9 cellular contexts compared by ENCODE assay signal in genomic region chr12:62834971-62835547, GRCh38.
DNase-seq lines count a peak whose midpoint lies in the region; ATAC-seq and TF ChIP-seq lines count a peak whose summit lies in the region.
"Had no signal": no experiment of that assay in that cellular context is flagged by ENCODE, and none has a peak within 500 bp of the region (broad histone marks: within the 10 kb centered on the region; RNA-seq: fewer than 3 reads in every experiment).

No MANE protein-coding gene starts in this region.

- no peaks in the 10 kb centered on the region for H3K4me1 ChIP-seq in Peyer's patch
- no peaks in the 10 kb centered on the region for H3K4me1 ChIP-seq in suprapubic skin

- no peaks in the 10 kb centered on the region for H3K4me1 Mint-ChIP-seq in activated CD8-positive, alpha-beta memory T cell treated with anti-CD3 and anti-CD28 coated beads, Interleukin-2, amount 10 ng/mL, durations not matched to agents 7 days and 5 days
- H3K4me1 Mint-ChIP-seq in WTC11, result peaks cover 28% of the 10 kb centered on the region

- H3K27me3 ChIP-seq in Peyer's patch (no peaks in the 10 kb centered on the region), suprapubic skin (no peaks in the 10 kb centered on the region)
- H3K27me3 ChIP-seq: ovary had no signal

- no peaks in the 10 kb centered on the region for H3K9me3 Mint-ChIP-seq in activated CD8-positive, alpha-beta memory T cell treated with anti-CD3 and anti-CD28 coated beads, Interleukin-2, amount 10 ng/mL, durations not matched to agents 7 days and 5 days (ENCODE audit: low read depth)
- peaks cover 6% of the 10 kb centered on the region; the same call in 1 of the 2 replicates for H3K9me3 Mint-ChIP-seq in WTC11

- no peak for TF ChIP-seq POLR2A in Peyer's patch (IDR thresholded peaks at IDR 0.05)
- no peak for TF ChIP-seq POLR2A in suprapubic skin (IDR thresholded peaks at IDR 0.05)

- H3K27ac ChIP-seq in Peyer's patch (no peak overlapping the region), suprapubic skin (no peak overlapping the region)
- H3K27ac ChIP-seq: ovary had no signal

- WGBS in suprapubic skin, result 45% methylated on average over 10 of the region's 10 CpGs

- CTCF ChIA-PET in activated CD8-positive, alpha-beta memory T cell treated with anti-CD3 and anti-CD28 coated beads, Interleukin-2, amount 10 ng/mL, durations not matched to agents 7 days and 5 days (lab: Charles Lee), result no interaction called here
- CTCF ChIA-PET in WTC11 (lab: Charles Lee), result interaction anchor here (1.0 to 1.2 kb wide), 4 partner anchors 9 to 149 kb away, joined by 3 to 4 read pairs (median 3); no protein-coding TSS in a partner anchor

- DNase-seq in cerebellar cortex (ENCODE audit: low spot score) (peak; percentile 86), retinal pigment epithelial cell (ENCODE audit: low read depth) (peak; percentile 56), Peyer's patch (no peak), suprapubic skin (ENCODE audit: low spot score in 2 of 2) (no peak), WTC11 (ENCODE audit: low spot score) (no peak)
- no peak for DNase-seq in activated CD8-positive, alpha-beta memory T cell treated with anti-CD3 and anti-CD28 coated beads, Interleukin-2, amount 10 ng/mL, durations not matched to agents 7 days and 5 days

- peaks cover 13% of the 10 kb centered on the region for H3K27me3 Mint-ChIP-seq in activated CD8-positive, alpha-beta memory T cell treated with anti-CD3 and anti-CD28 coated beads, Interleukin-2, amount 10 ng/mL, durations not matched to agents 7 days and 5 days
- no peaks in the 10 kb centered on the region for H3K27me3 Mint-ChIP-seq in WTC11 (ENCODE audit: low read depth)

- H3K36me3 ChIP-seq in Peyer's patch, result no peaks in the 10 kb centered on the region
- H3K36me3 ChIP-seq in suprapubic skin, result no peaks in the 10 kb centered on the region
- H3K36me3 ChIP-seq: ovary had no signal

- no peak for TF ChIP-seq CTCF in retinal pigment epithelial cell (conservative IDR thresholded peaks at IDR 0.05; ENCODE audit: low read depth, low read length)
- no peak for TF ChIP-seq CTCF in Peyer's patch (IDR thresholded peaks at IDR 0.05)
- TF ChIP-seq CTCF in suprapubic skin (IDR thresholded peaks at IDR 0.05), result no peak
- no peak for TF ChIP-seq CTCF in WTC11 (IDR thresholded peaks at IDR 0.05)

- H3K9me3 ChIP-seq in Peyer's patch (no peaks in the 10 kb centered on the region), suprapubic skin (no peaks in the 10 kb centered on the region)
- H3K9me3 ChIP-seq: ovary had no signal

- no peak overlapping the region for H3K4me3 Mint-ChIP-seq in activated CD8-positive, alpha-beta memory T cell treated with anti-CD3 and anti-CD28 coated beads, Interleukin-2, amount 10 ng/mL, durations not matched to agents 7 days and 5 days
- H3K4me3 Mint-ChIP-seq in WTC11, result no peak overlapping the region

- POLR2A ChIA-PET in WTC11 (lab: Charles Lee), result no interaction called here

- H3K4me3 ChIP-seq in retinal pigment epithelial cell (ENCODE audit: low read length), result peak overlapping the region; percentile 6
- no peak overlapping the region for H3K4me3 ChIP-seq in Peyer's patch
- no peak overlapping the region for H3K4me3 ChIP-seq in suprapubic skin
- H3K4me3 ChIP-seq: ovary had no signal

- no peaks in the 10 kb centered on the region for H3K36me3 Mint-ChIP-seq in activated CD8-positive, alpha-beta memory T cell treated with anti-CD3 and anti-CD28 coated beads, Interleukin-2, amount 10 ng/mL, durations not matched to agents 7 days and 5 days
- peaks cover 10% of the 10 kb centered on the region for H3K36me3 Mint-ChIP-seq in WTC11

- no peak overlapping the region for H3K27ac Mint-ChIP-seq in activated CD8-positive, alpha-beta memory T cell treated with anti-CD3 and anti-CD28 coated beads, Interleukin-2, amount 10 ng/mL, durations not matched to agents 7 days and 5 days
- H3K27ac Mint-ChIP-seq in WTC11, result no peak overlapping the region

- no peak for TF ChIP-seq EP300 in suprapubic skin (IDR thresholded peaks at IDR 0.05)

- peak; percentile 86 for ATAC-seq in GM18868 (IDR thresholded peaks at IDR 0.05; ENCODE audit: unreplicated experiment)
- peak; percentile 66 for ATAC-seq in HG03575 (IDR thresholded peaks at IDR 0.05; ENCODE audit: extremely low read depth, insufficient number of reproducible peaks, low FRiP score, unreplicated experiment)
- no peak for ATAC-seq in activated CD8-positive, alpha-beta memory T cell treated with anti-CD3 and anti-CD28 coated beads, Interleukin-2, amount 10 ng/mL, durations not matched to agents 7 days and 5 days
- ATAC-seq in WTC11, result no peak

TF ChIP-seq in WTC11, 78 proteins besides CTCF, POLR2A, EP300 and RAD21:
- TF ChIP-seq ZBTB21 (CRISPR knock-in tag; IDR thresholded peaks at IDR 0.05; ENCODE audit: borderline replicate concordance), result no peak
- TF ChIP-seq ATF1 (CRISPR knock-in tag; IDR thresholded peaks at IDR 0.05), result no peak
- TF ChIP-seq, protein P1, sequence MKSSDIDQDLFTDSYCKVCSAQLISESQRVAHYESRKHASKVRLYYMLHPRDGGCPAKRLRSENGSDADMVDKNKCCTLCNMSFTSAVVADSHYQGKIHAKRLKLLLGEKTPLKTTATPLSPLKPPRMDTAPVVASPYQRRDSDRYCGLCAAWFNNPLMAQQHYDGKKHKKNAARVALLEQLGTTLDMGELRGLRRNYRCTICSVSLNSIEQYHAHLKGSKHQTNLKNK (CRISPR knock-in tag; IDR thresholded peaks at IDR 0.05), result no peak
- no peak for TF ChIP-seq ZNF219 (CRISPR knock-in tag; IDR thresholded peaks at IDR 0.05; ENCODE audit: borderline replicate concordance)
- no peak for TF ChIP-seq KAT7 (CRISPR knock-in tag; IDR thresholded peaks at IDR 0.05; ENCODE audit: borderline replicate concordance)
- TF ChIP-seq ZNF416 (CRISPR knock-in tag; IDR thresholded peaks at IDR 0.05), result no peak
- TF ChIP-seq JUN (CRISPR knock-in tag; IDR thresholded peaks at IDR 0.05), result no peak
- no peak for TF ChIP-seq ZNF396 (CRISPR knock-in tag; IDR thresholded peaks at IDR 0.05; ENCODE audit: borderline replicate concordance)
- TF ChIP-seq, protein P2, sequence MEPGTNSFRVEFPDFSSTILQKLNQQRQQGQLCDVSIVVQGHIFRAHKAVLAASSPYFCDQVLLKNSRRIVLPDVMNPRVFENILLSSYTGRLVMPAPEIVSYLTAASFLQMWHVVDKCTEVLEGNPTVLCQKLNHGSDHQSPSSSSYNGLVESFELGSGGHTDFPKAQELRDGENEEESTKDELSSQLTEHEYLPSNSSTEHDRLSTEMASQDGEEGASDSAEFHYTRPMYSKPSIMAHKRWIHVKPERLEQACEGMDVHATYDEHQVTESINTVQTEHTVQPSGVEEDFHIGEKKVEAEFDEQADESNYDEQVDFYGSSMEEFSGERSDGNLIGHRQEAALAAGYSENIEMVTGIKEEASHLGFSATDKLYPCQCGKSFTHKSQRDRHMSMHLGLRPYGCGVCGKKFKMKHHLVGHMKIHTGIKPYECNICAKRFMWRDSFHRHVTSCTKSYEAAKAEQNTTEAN (CRISPR knock-in tag; IDR thresholded peaks at IDR 0.05), result no peak
- TF ChIP-seq ELF4 (CRISPR knock-in tag; IDR thresholded peaks at IDR 0.05; ENCODE audit: low read depth), result no peak
- no peak for TF ChIP-seq ETV6 (CRISPR knock-in tag; IDR thresholded peaks at IDR 0.05)
- TF ChIP-seq ZNF232 (CRISPR knock-in tag; IDR thresholded peaks at IDR 0.05), result no peak
- TF ChIP-seq RELA (CRISPR knock-in tag; IDR thresholded peaks at IDR 0.05; ENCODE audit: borderline replicate concordance), result no peak

Comparison
In these comparisons a context has a peak if more than half of its experiments do, and no peak if none do; other contexts are left out.
1. ATAC-seq: peak in GM18868 (single experiment) and HG03575 (single experiment); none in activated CD8-positive, alpha-beta memory T cell treated with anti-CD3 and anti-CD28 coated beads, Interleukin-2, amount 10 ng/mL, durations not matched to agents 7 days and 5 days (single experiment) and WTC11 (single experiment).
2. DNase-seq: peak in cerebellar cortex (single experiment) and retinal pigment epithelial cell (single experiment); none in activated CD8-positive, alpha-beta memory T cell treated with anti-CD3 and anti-CD28 coated beads, Interleukin-2, amount 10 ng/mL, durations not matched to agents 7 days and 5 days (single experiment), Peyer's patch (0 of 3), suprapubic skin (0 of 2) and WTC11 (single experiment).